In the genomic region with DNA sequence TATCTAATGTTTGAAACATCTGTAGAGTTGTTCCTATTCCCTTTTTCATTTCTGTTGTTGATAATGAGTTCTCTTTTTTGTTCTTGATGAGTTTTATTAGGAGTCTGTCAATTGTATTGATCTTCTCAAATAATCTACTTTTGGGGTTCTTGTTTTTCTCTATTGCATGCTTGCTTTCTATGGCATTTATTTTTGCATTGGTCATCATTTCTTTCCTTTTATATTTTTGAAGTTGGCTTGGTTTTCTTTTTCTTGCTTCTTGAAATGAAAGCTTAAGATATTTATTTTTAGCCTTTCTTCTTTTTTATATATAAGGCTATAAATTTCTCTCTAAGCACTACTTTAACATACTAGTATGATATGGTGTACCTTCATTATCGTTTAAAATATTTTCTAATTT, we compare ENCODE assay signal across 21 cellular contexts.
A peak's percentile ranks its signal among the peaks of the same experiment; 100 is the strongest.
DNase-seq lines count a peak whose midpoint lies in the region; ATAC-seq and TF ChIP-seq lines count a peak whose summit lies in the region.
"Had no signal": no experiment of that assay in that cellular context is flagged by ENCODE, and none has a peak within 500 bp of the region (broad histone marks: within the 10 kb centered on the region; RNA-seq: fewer than 3 reads in every experiment).

No MANE protein-coding gene starts in this region.

- intact Hi-C loops in IMR-90 (cut with micrococcal nuclease) = no loop called here
- intact Hi-C loops in PC-9 (cut with micrococcal nuclease; ENCODE audit: unreplicated experiment) = no loop called here

- H3K14ac ChIP-seq in IMR-90 (replicated peaks; ENCODE audit: low read depth, low read length) = no peak overlapping the region

- TF ChIP-seq POLR2A in IMR-90 (IDR thresholded peaks at IDR 0.05; ENCODE audit: low read depth, low read length) = no peak

- H2AK5ac ChIP-seq in IMR-90 (ENCODE audit: low read depth, low read length) = no peak overlapping the region

- no peak overlapping the region for H2BK20ac ChIP-seq in IMR-90 (ENCODE audit: low read depth, low read length)

- no peak overlapping the region for H3K4me3 ChIP-seq in IMR-90 (ENCODE audit: insufficient read depth, low read depth, low read length)
- H3K4me3 ChIP-seq in PC-9 = no peak overlapping the region
- H3K4me3 ChIP-seq: BLaER1 treated with 17β-estradiol and CSF1 and Interleukin-3, amounts not matched to agents 10 nM and 100 nM; GM12878 had no signal

- no peak for ATAC-seq in IMR-90 (ENCODE audit: low read depth)
- ATAC-seq: CD8-positive, alpha-beta T cell; GM12878 had no signal

- no peak overlapping the region for H2AFZ ChIP-seq in IMR-90 (replicated peaks; ENCODE audit: low read length, poor library complexity)
- no peak overlapping the region for H2AFZ ChIP-seq in PC-9

- TF ChIP-seq CTCF in IMR-90 (conservative IDR thresholded peaks at IDR 0.05; ENCODE audit: low read depth, low read length) (no peak), PC-9 (conservative IDR thresholded peaks at IDR 0.05) (no peak)

- DNase-seq in IMR-90 (no peak), PC-9 (no peak), epithelial cell of prostate (ENCODE audit: low read depth, low spot score) (no peak), occipital lobe (lab: John Stamatoyannopoulos, UW) (no peak), ACHN (no peak), OCI-M1 (lab: John Stamatoyannopoulos, UW) (no peak)
- DNase-seq: 8988T; AML-193; CD4-positive, alpha-beta T cell; CD8-positive, alpha-beta T cell; COR-L47; DMS 273 treated with DMSO at 0.1 percent for 48 hours; DMS153; DMS53; DMS79; DND-41; EL; GDM1 had no signal

- no CpG with 5 or more reads among the region's 1 CpG for WGBS in IMR-90 (ENCODE audit: extremely low coverage in 2 of 2, insufficient read length in 1 of 2), 2 experiments

- H2BK5ac ChIP-seq in IMR-90 (ENCODE audit: low read depth, low read length, poor library complexity, severe bottlenecking) = no peak overlapping the region

- H2BK15ac ChIP-seq in IMR-90 (ENCODE audit: low read depth, low read length) = no peak overlapping the region

- no peak overlapping the region for H3K27ac ChIP-seq in IMR-90 (ENCODE audit: insufficient read depth, low read length)
- H3K27ac ChIP-seq in PC-9 = peak overlapping the region; percentile 95
- H3K27ac ChIP-seq in epithelial cell of prostate = peak overlapping the region; percentile 69
- H3K27ac ChIP-seq: BLaER1 treated with 17β-estradiol and CSF1 and Interleukin-3, amounts not matched to agents 10 nM and 100 nM; C4-2B had no signal

- in situ Hi-C loops in IMR-90 (cut with MboI; ENCODE audit: low sequenced_read_pairs) = no loop called here
- in situ Hi-C loops in ACHN (cut with HindIII; ENCODE audit: low pct_ligation_motif_present, low pct_unique_long_range_greater_than_20kb, low sequenced_read_pairs) = no loop called here

- H3K18ac ChIP-seq in IMR-90 (ENCODE audit: low read depth, low read length) = no peak overlapping the region

- no peaks in the 10 kb centered on the region for H3K36me3 ChIP-seq in IMR-90 (ENCODE audit: control insufficient read depth, insufficient read depth, low read length)
- no peaks in the 10 kb centered on the region for H3K36me3 ChIP-seq in PC-9 (ENCODE audit: low read depth)
- H3K36me3 ChIP-seq: BLaER1 treated with 17β-estradiol and CSF1 and Interleukin-3, amounts not matched to agents 10 nM and 100 nM had no signal

- H3K9me2 ChIP-seq in PC-9 (ENCODE audit: insufficient read depth) = no peaks in the 10 kb centered on the region

- CTCF ChIA-PET in IMR-90 (lab: Yijun Ruan, JAX) = interaction anchor here (0.7 kb wide), 1 partner anchor 35 kb away, joined by 3 read pairs; no protein-coding TSS in a partner anchor
- CTCF ChIA-PET in PC-9 (lab: Charles Lee) = no interaction called here

- H3K27me3 ChIP-seq in IMR-90 (ENCODE audit: control insufficient read depth, insufficient read depth, low read length) (no peaks in the 10 kb centered on the region), PC-9 (ENCODE audit: insufficient read depth, low read depth) (peaks cover under 1% of the 10 kb centered on the region; the same call in 1 of the 2 replicates)
- H3K27me3 ChIP-seq: BLaER1 treated with 17β-estradiol and CSF1 and Interleukin-3, amounts not matched to agents 10 nM and 100 nM had no signal

- H4K91ac ChIP-seq in IMR-90 (ENCODE audit: insufficient read depth, low read depth, low read length) = no peak overlapping the region

- no TSS peak for BruUV-seq in IMR-90 (replicated peaks; lab: Mats Ljungman, UMichigan)
- BruUV-seq in PC-9 (replicated peaks; lab: Mats Ljungman, UMichigan) = no TSS peak

- no peaks in the 10 kb centered on the region for H3K9me1 ChIP-seq in IMR-90 (ENCODE audit: insufficient read depth, low read length)

- H3K4ac ChIP-seq in IMR-90 (ENCODE audit: low read depth, low read length) = no peak overlapping the region

- H3K79me2 ChIP-seq in PC-9 (ENCODE audit: low read depth) = no peaks in the 10 kb centered on the region

- no peak overlapping the region for H2AK9ac ChIP-seq in IMR-90 (replicated peaks; ENCODE audit: low read depth, low read length, poor library complexity)

- H2BK120ac ChIP-seq in IMR-90 (ENCODE audit: low read depth, low read length) = no peak overlapping the region

- H3K79me1 ChIP-seq in IMR-90 (ENCODE audit: low read depth in 1 of 2, low read length in 2 of 2) = no peaks in the 10 kb centered on the region

- no peaks in the 10 kb centered on the region for H3K4me1 ChIP-seq in IMR-90 (ENCODE audit: control insufficient read depth, insufficient read depth, low read length)
- peaks cover 9% of the 10 kb centered on the region for H3K4me1 ChIP-seq in PC-9 (replicated peaks; ENCODE audit: insufficient read depth)

- peaks cover 9% of the 10 kb centered on the region; the same call in 1 of the 2 replicates for H3F3A ChIP-seq in PC-9 (ENCODE audit: insufficient read depth, low read depth)

- no peaks in the 10 kb centered on the region for H4K20me1 ChIP-seq in IMR-90 (ENCODE audit: insufficient read depth, low read length)
- H4K20me1 ChIP-seq in PC-9 (ENCODE audit: insufficient read depth) = no peaks in the 10 kb centered on the region
- H4K20me1 ChIP-seq: BLaER1 treated with 17β-estradiol and CSF1 and Interleukin-3, amounts not matched to agents 10 nM and 100 nM had no signal

- H3K56ac ChIP-seq in IMR-90 (ENCODE audit: extremely low read depth, insufficient read depth, low read length) = no peak overlapping the region

- H3K9me3 ChIP-seq in IMR-90 (ENCODE audit: control insufficient read depth, insufficient read depth, low read length) (peaks cover 17% of the 10 kb centered on the region; the same call in 1 of the 2 replicates), PC-9 (ENCODE audit: insufficient read depth, low read depth) (no peaks in the 10 kb centered on the region)

- no peak overlapping the region for H3K9ac ChIP-seq in IMR-90 (ENCODE audit: low read depth, low read length)
- H3K9ac ChIP-seq: BLaER1 treated with 17β-estradiol and CSF1 and Interleukin-3, amounts not matched to agents 10 nM and 100 nM had no signal

- no peak overlapping the region for H4K5ac ChIP-seq in IMR-90 (ENCODE audit: low read depth, low read length)

- no peak overlapping the region for H3K23ac ChIP-seq in IMR-90 (ENCODE audit: low read depth, low read length)

- H3K4me2 ChIP-seq in IMR-90 (ENCODE audit: low read depth, low read length) = no peak overlapping the region
- no peak overlapping the region for H3K4me2 ChIP-seq in PC-9
- H3K4me2 ChIP-seq: BLaER1 treated with 17β-estradiol and CSF1 and Interleukin-3, amounts not matched to agents 10 nM and 100 nM had no signal

- TF ChIP-seq RAD21 in IMR-90 (IDR thresholded peaks at IDR 0.05; ENCODE audit: low read length) = no peak

- H4K8ac ChIP-seq in IMR-90 (ENCODE audit: low read depth in 2 of 2, low read length in 2 of 2) = no peak overlapping the region

- dilution Hi-C loops in IMR-90 (cut with HindIII; ENCODE audit: low sequenced_read_pairs, unreplicated experiment) = no loop called here

- POLR2A ChIA-PET in IMR-90 (lab: Charles Lee; ENCODE audit: unreplicated experiment) (no interaction called here), PC-9 (lab: Charles Lee; ENCODE audit: unreplicated experiment) (no interaction called here)

TF ChIP-seq in IMR-90, 13 proteins besides CTCF, POLR2A, EP300 and RAD21:
- TF ChIP-seq MAFK (IDR thresholded peaks at IDR 0.05; ENCODE audit: low read depth, low read length) (peak; percentile 60), RCOR1 (IDR thresholded peaks at IDR 0.05; ENCODE audit: insufficient replicate concordance, low read length) (no peak)
